In the genomic region with DNA sequence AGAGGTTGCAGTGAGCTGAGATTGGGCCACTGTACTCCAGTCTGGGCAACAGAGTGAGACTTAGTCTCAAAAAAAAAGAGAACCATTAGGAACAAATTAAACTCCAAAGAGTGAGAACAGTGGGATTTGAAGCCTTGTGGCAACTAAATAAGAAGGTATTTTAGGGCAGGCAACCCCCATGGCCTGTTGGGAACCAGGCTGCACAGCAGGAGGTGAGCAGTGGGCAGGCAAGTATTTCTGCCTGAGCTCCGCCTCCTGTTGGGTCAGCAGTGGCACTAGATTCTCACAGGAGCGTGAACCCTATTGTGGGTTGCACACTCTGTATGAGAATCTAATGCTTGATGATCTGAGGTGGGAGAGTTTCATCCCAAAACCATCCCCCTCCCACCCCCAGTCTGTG, we compare ENCODE assay signal across 1 cellular context.
TF ChIP-seq lines count a peak whose summit lies in the region.

No MANE protein-coding gene starts in this region.

TF ChIP-seq in HepG2, 621 proteins besides CTCF, POLR2A, EP300 and RAD21 (continued from another document):
- TF ChIP-seq, protein P1, sequence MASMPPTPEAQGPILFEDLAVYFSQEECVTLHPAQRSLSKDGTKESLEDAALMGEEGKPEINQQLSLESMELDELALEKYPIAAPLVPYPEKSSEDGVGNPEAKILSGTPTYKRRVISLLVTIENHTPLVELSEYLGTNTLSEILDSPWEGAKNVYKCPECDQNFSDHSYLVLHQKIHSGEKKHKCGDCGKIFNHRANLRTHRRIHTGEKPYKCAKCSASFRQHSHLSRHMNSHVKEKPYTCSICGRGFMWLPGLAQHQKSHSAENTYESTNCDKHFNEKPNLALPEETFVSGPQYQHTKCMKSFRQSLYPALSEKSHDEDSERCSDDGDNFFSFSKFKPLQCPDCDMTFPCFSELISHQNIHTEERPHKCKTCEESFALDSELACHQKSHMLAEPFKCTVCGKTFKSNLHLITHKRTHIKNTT (CRISPR knock-in tag; IDR thresholded peaks at IDR 0.05), result no peak
- TF ChIP-seq, protein P2, sequence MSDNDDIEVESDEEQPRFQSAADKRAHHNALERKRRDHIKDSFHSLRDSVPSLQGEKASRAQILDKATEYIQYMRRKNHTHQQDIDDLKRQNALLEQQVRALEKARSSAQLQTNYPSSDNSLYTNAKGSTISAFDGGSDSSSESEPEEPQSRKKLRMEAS (IDR thresholded peaks at IDR 0.05), result no peak
- TF ChIP-seq KMT2B (CRISPR knock-in tag; IDR thresholded peaks at IDR 0.05) (no peak), REPIN1 (CRISPR knock-in tag; IDR thresholded peaks at IDR 0.05; ENCODE audit: borderline replicate concordance, low read depth) (no peak)
- TF ChIP-seq, protein P3, sequence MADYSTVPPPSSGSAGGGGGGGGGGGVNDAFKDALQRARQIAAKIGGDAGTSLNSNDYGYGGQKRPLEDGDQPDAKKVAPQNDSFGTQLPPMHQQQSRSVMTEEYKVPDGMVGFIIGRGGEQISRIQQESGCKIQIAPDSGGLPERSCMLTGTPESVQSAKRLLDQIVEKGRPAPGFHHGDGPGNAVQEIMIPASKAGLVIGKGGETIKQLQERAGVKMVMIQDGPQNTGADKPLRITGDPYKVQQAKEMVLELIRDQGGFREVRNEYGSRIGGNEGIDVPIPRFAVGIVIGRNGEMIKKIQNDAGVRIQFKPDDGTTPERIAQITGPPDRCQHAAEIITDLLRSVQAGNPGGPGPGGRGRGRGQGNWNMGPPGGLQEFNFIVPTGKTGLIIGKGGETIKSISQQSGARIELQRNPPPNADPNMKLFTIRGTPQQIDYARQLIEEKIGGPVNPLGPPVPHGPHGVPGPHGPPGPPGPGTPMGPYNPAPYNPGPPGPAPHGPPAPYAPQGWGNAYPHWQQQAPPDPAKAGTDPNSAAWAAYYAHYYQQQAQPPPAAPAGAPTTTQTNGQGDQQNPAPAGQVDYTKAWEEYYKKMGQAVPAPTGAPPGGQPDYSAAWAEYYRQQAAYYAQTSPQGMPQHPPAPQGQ (CRISPR knock-in tag; IDR thresholded peaks at IDR 0.05; ENCODE audit: borderline replicate concordance), result no peak
- TF ChIP-seq, protein P4, sequence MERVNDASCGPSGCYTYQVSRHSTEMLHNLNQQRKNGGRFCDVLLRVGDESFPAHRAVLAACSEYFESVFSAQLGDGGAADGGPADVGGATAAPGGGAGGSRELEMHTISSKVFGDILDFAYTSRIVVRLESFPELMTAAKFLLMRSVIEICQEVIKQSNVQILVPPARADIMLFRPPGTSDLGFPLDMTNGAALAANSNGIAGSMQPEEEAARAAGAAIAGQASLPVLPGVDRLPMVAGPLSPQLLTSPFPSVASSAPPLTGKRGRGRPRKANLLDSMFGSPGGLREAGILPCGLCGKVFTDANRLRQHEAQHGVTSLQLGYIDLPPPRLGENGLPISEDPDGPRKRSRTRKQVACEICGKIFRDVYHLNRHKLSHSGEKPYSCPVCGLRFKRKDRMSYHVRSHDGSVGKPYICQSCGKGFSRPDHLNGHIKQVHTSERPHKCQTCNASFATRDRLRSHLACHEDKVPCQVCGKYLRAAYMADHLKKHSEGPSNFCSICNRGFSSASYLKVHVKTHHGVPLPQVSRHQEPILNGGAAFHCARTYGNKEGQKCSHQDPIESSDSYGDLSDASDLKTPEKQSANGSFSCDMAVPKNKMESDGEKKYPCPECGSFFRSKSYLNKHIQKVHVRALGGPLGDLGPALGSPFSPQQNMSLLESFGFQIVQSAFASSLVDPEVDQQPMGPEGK (CRISPR knock-in tag; IDR thresholded peaks at IDR 0.05), result no peak
